ENCODE assay signal across 8 cellular contexts in the genomic region with DNA sequence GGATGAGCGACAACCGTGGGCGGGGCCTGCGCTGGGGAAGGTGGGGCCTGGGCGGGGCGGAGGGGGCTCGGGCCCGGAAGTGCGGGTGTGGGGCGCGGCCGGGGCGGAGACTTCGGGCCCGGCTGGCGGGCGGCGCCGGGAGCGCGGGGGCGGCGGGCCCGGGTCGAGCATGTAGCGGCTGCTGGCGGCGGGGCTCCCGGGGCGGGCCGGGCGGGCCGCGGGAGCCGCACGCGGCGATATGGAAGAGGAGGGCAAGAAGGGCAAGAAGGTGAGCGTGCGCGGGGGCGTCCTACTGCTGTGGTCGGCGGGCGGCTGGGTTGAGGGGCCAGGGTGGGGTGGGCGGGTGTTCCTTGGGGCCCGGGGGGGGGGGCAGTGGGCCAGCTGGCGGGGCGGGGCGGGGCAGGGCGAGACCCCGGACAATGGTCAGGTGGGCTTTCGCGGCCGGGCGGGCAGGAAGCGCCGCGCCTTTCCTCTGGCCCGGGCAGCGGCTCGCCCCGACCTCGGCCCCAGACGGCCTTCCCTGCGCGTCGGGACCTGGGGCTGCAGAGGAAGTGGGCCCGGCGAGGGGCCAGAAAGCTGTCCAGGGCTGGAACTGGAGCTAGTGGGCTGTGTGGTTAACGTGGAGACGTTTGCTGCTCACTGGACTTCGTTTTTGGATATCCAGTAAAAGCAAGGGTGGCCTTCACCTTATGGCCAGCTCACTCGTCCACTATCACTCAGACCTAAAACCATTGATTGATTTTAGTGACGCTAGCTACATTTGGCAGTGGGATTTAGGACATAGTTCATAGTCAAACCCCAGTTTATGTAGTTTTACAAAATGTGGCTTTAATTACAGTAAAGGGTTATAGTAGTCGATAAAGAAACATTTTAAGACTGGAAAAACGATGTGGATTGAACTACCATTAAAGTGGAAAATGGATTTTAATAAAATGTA. TPM values are rescaled to one million over a fixed set of nuclear protein-coding genes. Genes with fewer than 3 reads are reported as not detected.
DNase-seq lines count a peak whose midpoint lies in the region; ATAC-seq and TF ChIP-seq lines count a peak whose summit lies in the region.

A gene (plus strand): TSS at position 106 of the 937 bp plus-strand sequence. CDS start 133 bp downstream, at position 239.

- peaks cover 15% of the 10 kb centered on the region for H3K4me1 ChIP-seq in ACC112 (ENCODE audit: control insufficient read depth, insufficient read depth, low read length, unreplicated experiment)

- peaks cover 35% of the 10 kb centered on the region for H3K79me2 ChIP-seq in ACC112 (ENCODE audit: control insufficient read depth, insufficient read depth, low read length, unreplicated experiment)

- H3K27me3 Mint-ChIP-seq in activated T-cell treated with anti-CD3 and anti-CD28 coated beads, Interleukin-2, amount 50 U/mL, for 72 hours (ENCODE audit: low read depth), result no peaks in the 10 kb centered on the region

- peak within 1 kb of the TSS; percentile 69 for H3K27ac ChIP-seq in ACC112 (ENCODE audit: low read depth, low read length)

- H3K27me3 ChIP-seq in ACC112 (ENCODE audit: insufficient read depth, low read length), result no peaks in the 10 kb centered on the region

- no peaks in the 10 kb centered on the region for H3K9me3 Mint-ChIP-seq in activated T-cell treated with anti-CD3 and anti-CD28 coated beads, Interleukin-2, amount 50 U/mL, for 72 hours

- H3K36me3 ChIP-seq in ACC112 (ENCODE audit: insufficient read depth, low read length), result no peaks in the 10 kb centered on the region; the same call in 1 of the 2 replicates

- TF ChIP-seq CTCF in GM12875 (IDR thresholded peaks at IDR 0.05; ENCODE audit: borderline replicate concordance, insufficient read depth, low read depth, low read length), result no peak

- peak within 1 kb of the TSS; percentile 89 for H3K27ac Mint-ChIP-seq in activated T-cell treated with anti-CD3 and anti-CD28 coated beads, Interleukin-2, amount 50 U/mL, for 72 hours

- peak within 1 kb of the TSS; percentile 96 for H2AFZ ChIP-seq in ACC112 (ENCODE audit: low read length, unreplicated experiment)

- peaks cover 7 to 12% of the 10 kb centered on the region in 2 donors for H3K36me3 Mint-ChIP-seq in activated T-cell treated with anti-CD3 and anti-CD28 coated beads, Interleukin-2, amount 50 U/mL, for 72 hours (ENCODE audit: insufficient read depth in 2 of 2)

- H3K4me3 ChIP-seq in ACC112 (ENCODE audit: low read depth, low read length) (peak within 1 kb of the TSS; percentile 93), GM12875 (ENCODE audit: low read depth, low read length) (peak within 1 kb of the TSS; percentile 87)
- peak within 1 kb of the TSS; percentile 97 for H3K4me3 ChIP-seq in Jurkat, Clone E6-1 (ENCODE audit: low read length)

- H3K4me1 Mint-ChIP-seq in activated T-cell treated with anti-CD3 and anti-CD28 coated beads, Interleukin-2, amount 50 U/mL, for 72 hours (ENCODE audit: low read depth), result peaks cover 61% of the 10 kb centered on the region

- DNase-seq in Jurkat, Clone E6-1 (ENCODE audit: low read depth, low spot score), result no peak
- DNase-seq in activated T-cell treated with anti-CD3 and anti-CD28 coated beads, Interleukin-2, amount 50 U/mL, for 72 hours, result peak in 1 of 2 donors; percentile 56
- peak; percentile 50 for DNase-seq in glomerular visceral epithelial cell (ENCODE audit: extremely low spot score)
- DNase-seq in occipital lobe (lab: John Stamatoyannopoulos, UW), result no peak
- DNase-seq in hippocampal formation (lab: John Stamatoyannopoulos, UW), result no peak

- ATAC-seq in activated T-cell treated with anti-CD3 and anti-CD28 coated beads, Interleukin-2, amount 50 U/mL, for 72 hours (replicated peaks in 1 of 2), result peak in 1 of 2 donors; percentile 12
- ATAC-seq in GM18502 (IDR thresholded peaks at IDR 0.05; ENCODE audit: poor library complexity, unreplicated experiment), result no peak

- H3K4me3 Mint-ChIP-seq in activated T-cell treated with anti-CD3 and anti-CD28 coated beads, Interleukin-2, amount 50 U/mL, for 72 hours, result peak within 1 kb of the TSS; percentile 86 to 90

RNA-seq across cellular contexts. Expression of the gene that starts here (rescaled TPM):
- 101 TPM for polyA plus RNA-seq in Jurkat, Clone E6-1 (2012; ENCODE audit: insufficient read depth, insufficient read length)
- total RNA-seq in activated T-cell treated with anti-CD3 and anti-CD28 coated beads, Interleukin-2, amount 50 U/mL, for 72 hours, result 100 to 1,000 TPM in 1 of 2 donors, 10 to 100 TPM in 1; 94.2 to 109 TPM
- 23.4 TPM for total RNA-seq in occipital lobe
